In the genomic region with DNA sequence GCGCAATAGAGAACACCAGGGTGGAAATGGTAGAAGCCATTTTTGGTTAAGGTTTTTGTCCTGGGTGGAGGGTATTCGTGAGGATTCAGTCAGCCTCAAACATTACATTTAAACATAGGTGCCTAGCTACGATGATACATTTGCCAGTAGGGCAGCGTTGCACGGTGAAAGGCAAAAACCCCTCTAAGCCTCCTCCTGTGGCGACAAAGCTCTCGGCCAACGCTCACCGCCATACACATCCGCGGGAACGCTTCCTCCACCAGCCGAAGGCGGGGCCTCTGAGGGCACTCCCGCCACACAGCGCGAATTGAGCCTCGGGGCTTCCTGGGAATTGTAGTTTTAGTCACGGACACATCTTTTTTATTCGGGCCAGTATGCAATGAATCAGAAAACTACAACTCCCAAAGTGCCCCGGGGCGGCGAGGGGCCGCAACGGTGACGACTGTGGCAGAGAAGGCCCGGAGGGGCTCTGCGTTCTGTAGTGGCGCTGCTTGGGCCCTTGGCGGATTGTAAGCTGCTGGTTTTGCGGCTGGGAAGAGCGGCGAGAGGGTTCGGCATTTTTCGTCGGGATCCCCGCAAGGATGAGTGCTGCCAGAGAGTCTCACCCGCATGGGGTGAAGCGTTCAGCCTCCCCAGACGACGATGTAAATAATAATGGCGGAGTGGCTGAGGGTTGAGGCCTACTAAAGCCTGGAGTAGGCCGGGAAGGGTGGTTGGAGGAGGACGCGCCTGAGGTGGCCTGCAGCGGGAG, we compare ENCODE assay signal across 1 cellular context.
TF ChIP-seq lines count a peak whose summit lies in the region.

A gene (plus strand): TSS at position 450 of the 751 bp plus-strand sequence. CDS start 132 bp downstream, at position 582.

TF ChIP-seq in HepG2, 621 proteins besides CTCF, POLR2A, EP300 and RAD21 (continued from another document and continues in another):
- TF ChIP-seq, protein P1, sequence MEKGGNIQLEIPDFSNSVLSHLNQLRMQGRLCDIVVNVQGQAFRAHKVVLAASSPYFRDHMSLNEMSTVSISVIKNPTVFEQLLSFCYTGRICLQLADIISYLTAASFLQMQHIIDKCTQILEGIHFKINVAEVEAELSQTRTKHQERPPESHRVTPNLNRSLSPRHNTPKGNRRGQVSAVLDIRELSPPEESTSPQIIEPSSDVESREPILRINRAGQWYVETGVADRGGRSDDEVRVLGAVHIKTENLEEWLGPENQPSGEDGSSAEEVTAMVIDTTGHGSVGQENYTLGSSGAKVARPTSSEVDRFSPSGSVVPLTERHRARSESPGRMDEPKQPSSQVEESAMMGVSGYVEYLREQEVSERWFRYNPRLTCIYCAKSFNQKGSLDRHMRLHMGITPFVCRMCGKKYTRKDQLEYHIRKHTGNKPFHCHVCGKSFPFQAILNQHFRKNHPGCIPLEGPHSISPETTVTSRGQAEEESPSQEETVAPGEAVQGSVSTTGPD (CRISPR knock-in tag; IDR thresholded peaks at IDR 0.05): peak; percentile 73; the same call in 1 of the 2 replicates
- no peak for TF ChIP-seq NCOA5 (CRISPR knock-in tag; IDR thresholded peaks at IDR 0.05)
- TF ChIP-seq ZFP82 (CRISPR knock-in tag; IDR thresholded peaks at IDR 0.05; ENCODE audit: borderline replicate concordance): peak; percentile 83; the same call in 1 of the 2 replicates
- TF ChIP-seq ZNF160 (CRISPR knock-in tag; IDR thresholded peaks at IDR 0.05): peak; percentile 52; the same call in 1 of the 2 replicates
- no peak for TF ChIP-seq ZNF33A (CRISPR knock-in tag; IDR thresholded peaks at IDR 0.05; ENCODE audit: borderline replicate concordance)
- TF ChIP-seq, protein P2, sequence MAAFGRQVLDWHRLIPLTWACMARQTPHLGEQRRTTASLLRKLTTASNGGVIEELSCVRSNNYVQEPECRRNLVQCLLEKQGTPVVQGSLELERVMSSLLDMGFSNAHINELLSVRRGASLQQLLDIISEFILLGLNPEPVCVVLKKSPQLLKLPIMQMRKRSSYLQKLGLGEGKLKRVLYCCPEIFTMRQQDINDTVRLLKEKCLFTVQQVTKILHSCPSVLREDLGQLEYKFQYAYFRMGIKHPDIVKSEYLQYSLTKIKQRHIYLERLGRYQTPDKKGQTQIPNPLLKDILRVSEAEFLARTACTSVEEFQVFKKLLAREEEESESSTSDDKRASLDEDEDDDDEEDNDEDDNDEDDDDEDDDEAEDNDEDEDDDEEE (CRISPR knock-in tag; IDR thresholded peaks at IDR 0.05): no peak
- TF ChIP-seq ZNF878 (CRISPR knock-in tag; IDR thresholded peaks at IDR 0.05): no peak
- TF ChIP-seq, protein P3, sequence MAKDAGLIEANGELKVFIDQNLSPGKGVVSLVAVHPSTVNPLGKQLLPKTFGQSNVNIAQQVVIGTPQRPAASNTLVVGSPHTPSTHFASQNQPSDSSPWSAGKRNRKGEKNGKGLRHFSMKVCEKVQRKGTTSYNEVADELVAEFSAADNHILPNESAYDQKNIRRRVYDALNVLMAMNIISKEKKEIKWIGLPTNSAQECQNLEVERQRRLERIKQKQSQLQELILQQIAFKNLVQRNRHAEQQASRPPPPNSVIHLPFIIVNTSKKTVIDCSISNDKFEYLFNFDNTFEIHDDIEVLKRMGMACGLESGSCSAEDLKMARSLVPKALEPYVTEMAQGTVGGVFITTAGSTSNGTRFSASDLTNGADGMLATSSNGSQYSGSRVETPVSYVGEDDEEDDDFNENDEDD (CRISPR knock-in tag; IDR thresholded peaks at IDR 0.05; ENCODE audit: borderline replicate concordance): peak; percentile 57; the same call in 1 of the 2 replicates
- TF ChIP-seq, protein P4, sequence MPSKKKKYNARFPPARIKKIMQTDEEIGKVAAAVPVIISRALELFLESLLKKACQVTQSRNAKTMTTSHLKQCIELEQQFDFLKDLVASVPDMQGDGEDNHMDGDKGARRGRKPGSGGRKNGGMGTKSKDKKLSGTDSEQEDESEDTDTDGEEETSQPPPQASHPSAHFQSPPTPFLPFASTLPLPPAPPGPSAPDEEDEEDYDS (CRISPR knock-in tag; IDR thresholded peaks at IDR 0.05): peak; percentile 84
- TF ChIP-seq MZF1 (CRISPR knock-in tag; IDR thresholded peaks at IDR 0.05; ENCODE audit: borderline replicate concordance): no peak
- TF ChIP-seq JUNB (CRISPR knock-in tag; IDR thresholded peaks at IDR 0.05; ENCODE audit: borderline replicate concordance): 0 out of 2 replicates have a peak, but pooled peaks have one; percentile 32
- peak; percentile 70; the same call in 1 of the 2 replicates for TF ChIP-seq DMAP1 (CRISPR knock-in tag; IDR thresholded peaks at IDR 0.05)
- no peak for TF ChIP-seq RAD51 (IDR thresholded peaks at IDR 0.05; ENCODE audit: borderline replicate concordance)
- TF ChIP-seq IKZF1 (IDR thresholded peaks at IDR 0.05): no peak
- TF ChIP-seq MYC (CRISPR knock-in tag; IDR thresholded peaks at IDR 0.05; ENCODE audit: borderline replicate concordance): peak; percentile 73; the same call in 1 of the 2 replicates
- TF ChIP-seq SRSF9 (IDR thresholded peaks at IDR 0.05; ENCODE audit: borderline replicate concordance, insufficient read depth, low read depth, low read length, poor library complexity, severe bottlenecking): no peak
- peak; percentile 82 for TF ChIP-seq KMT2B (CRISPR knock-in tag; IDR thresholded peaks at IDR 0.05)
- 0 out of 2 replicates have a peak, but pooled peaks have one; percentile 45 for TF ChIP-seq HNRNPL (IDR thresholded peaks at IDR 0.05; ENCODE audit: low read depth, low read length)
- peak; percentile 91; the same call in 1 of the 2 replicates for TF ChIP-seq SNAI1 (CRISPR knock-in tag; IDR thresholded peaks at IDR 0.05; ENCODE audit: borderline replicate concordance)
- TF ChIP-seq POLR2G (IDR thresholded peaks at IDR 0.05; ENCODE audit: low read depth, low read length): peak; percentile 96
- TF ChIP-seq, protein P5, sequence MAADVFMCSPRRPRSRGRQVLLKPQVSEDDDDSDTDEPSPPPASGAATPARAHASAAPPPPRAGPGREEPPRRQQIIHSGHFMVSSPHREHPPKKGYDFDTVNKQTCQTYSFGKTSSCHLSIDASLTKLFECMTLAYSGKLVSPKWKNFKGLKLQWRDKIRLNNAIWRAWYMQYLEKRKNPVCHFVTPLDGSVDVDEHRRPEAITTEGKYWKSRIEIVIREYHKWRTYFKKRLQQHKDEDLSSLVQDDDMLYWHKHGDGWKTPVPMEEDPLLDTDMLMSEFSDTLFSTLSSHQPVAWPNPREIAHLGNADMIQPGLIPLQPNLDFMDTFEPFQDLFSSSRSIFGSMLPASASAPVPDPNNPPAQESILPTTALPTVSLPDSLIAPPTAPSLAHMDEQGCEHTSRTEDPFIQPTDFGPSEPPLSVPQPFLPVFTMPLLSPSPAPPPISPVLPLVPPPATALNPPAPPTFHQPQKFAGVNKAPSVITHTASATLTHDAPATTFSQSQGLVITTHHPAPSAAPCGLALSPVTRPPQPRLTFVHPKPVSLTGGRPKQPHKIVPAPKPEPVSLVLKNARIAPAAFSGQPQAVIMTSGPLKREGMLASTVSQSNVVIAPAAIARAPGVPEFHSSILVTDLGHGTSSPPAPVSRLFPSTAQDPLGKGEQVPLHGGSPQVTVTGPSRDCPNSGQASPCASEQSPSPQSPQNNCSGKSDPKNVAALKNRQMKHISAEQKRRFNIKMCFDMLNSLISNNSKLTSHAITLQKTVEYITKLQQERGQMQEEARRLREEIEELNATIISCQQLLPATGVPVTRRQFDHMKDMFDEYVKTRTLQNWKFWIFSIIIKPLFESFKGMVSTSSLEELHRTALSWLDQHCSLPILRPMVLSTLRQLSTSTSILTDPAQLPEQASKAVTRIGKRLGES (CRISPR knock-in tag; IDR thresholded peaks at IDR 0.05; ENCODE audit: borderline replicate concordance): peak; percentile 74
- TF ChIP-seq, protein P6, sequence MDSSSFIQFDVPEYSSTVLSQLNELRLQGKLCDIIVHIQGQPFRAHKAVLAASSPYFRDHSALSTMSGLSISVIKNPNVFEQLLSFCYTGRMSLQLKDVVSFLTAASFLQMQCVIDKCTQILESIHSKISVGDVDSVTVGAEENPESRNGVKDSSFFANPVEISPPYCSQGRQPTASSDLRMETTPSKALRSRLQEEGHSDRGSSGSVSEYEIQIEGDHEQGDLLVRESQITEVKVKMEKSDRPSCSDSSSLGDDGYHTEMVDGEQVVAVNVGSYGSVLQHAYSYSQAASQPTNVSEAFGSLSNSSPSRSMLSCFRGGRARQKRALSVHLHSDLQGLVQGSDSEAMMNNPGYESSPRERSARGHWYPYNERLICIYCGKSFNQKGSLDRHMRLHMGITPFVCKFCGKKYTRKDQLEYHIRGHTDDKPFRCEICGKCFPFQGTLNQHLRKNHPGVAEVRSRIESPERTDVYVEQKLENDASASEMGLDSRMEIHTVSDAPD (CRISPR knock-in tag; IDR thresholded peaks at IDR 0.05): peak; percentile 53; the same call in 1 of the 2 replicates
- peak; percentile 49; the same call in 1 of the 2 replicates for TF ChIP-seq ZNF724P (CRISPR knock-in tag; IDR thresholded peaks at IDR 0.05; ENCODE audit: borderline replicate concordance)
- TF ChIP-seq NFRKB (IDR thresholded peaks at IDR 0.05): peak; percentile 66; the same call in 1 of the 2 replicates
- TF ChIP-seq ZBTB42 (CRISPR knock-in tag; IDR thresholded peaks at IDR 0.05): peak; percentile 63
- no peak for TF ChIP-seq SMARCE1 (IDR thresholded peaks at IDR 0.05; ENCODE audit: borderline replicate concordance)
- peak; percentile 83 for TF ChIP-seq GATAD1 (CRISPR knock-in tag; IDR thresholded peaks at IDR 0.05)
- peak; percentile 98 for TF ChIP-seq ZNF143 (CRISPR knock-in tag; IDR thresholded peaks at IDR 0.05)
- peak; percentile 51; the same call in 1 of the 2 replicates for TF ChIP-seq MAZ (IDR thresholded peaks at IDR 0.05; ENCODE audit: borderline replicate concordance, low read depth, low read length)
- TF ChIP-seq MAZ (CRISPR knock-in tag; IDR thresholded peaks at IDR 0.05; ENCODE audit: low read depth): peak; percentile 53
- peak; percentile 50; the same call in 1 of the 2 replicates for TF ChIP-seq ZNF510 (CRISPR knock-in tag; IDR thresholded peaks at IDR 0.05; ENCODE audit: low read depth)
- TF ChIP-seq, protein P7, sequence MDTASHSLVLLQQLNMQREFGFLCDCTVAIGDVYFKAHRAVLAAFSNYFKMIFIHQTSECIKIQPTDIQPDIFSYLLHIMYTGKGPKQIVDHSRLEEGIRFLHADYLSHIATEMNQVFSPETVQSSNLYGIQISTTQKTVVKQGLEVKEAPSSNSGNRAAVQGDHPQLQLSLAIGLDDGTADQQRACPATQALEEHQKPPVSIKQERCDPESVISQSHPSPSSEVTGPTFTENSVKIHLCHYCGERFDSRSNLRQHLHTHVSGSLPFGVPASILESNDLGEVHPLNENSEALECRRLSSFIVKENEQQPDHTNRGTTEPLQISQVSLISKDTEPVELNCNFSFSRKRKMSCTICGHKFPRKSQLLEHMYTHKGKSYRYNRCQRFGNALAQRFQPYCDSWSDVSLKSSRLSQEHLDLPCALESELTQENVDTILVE (CRISPR knock-in tag; IDR thresholded peaks at IDR 0.05): peak; percentile 60; the same call in 1 of the 2 replicates
- TF ChIP-seq ZNF296 (CRISPR knock-in tag; conservative IDR thresholded peaks at IDR 0.05): peak; percentile 91
- peak; percentile 89 for TF ChIP-seq ZNF616 (CRISPR knock-in tag; IDR thresholded peaks at IDR 0.05; ENCODE audit: low read depth)
- TF ChIP-seq, protein P8, sequence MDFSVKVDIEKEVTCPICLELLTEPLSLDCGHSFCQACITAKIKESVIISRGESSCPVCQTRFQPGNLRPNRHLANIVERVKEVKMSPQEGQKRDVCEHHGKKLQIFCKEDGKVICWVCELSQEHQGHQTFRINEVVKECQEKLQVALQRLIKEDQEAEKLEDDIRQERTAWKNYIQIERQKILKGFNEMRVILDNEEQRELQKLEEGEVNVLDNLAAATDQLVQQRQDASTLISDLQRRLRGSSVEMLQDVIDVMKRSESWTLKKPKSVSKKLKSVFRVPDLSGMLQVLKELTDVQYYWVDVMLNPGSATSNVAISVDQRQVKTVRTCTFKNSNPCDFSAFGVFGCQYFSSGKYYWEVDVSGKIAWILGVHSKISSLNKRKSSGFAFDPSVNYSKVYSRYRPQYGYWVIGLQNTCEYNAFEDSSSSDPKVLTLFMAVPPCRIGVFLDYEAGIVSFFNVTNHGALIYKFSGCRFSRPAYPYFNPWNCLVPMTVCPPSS (IDR thresholded peaks at IDR 0.05): no peak
- TF ChIP-seq, protein P9, sequence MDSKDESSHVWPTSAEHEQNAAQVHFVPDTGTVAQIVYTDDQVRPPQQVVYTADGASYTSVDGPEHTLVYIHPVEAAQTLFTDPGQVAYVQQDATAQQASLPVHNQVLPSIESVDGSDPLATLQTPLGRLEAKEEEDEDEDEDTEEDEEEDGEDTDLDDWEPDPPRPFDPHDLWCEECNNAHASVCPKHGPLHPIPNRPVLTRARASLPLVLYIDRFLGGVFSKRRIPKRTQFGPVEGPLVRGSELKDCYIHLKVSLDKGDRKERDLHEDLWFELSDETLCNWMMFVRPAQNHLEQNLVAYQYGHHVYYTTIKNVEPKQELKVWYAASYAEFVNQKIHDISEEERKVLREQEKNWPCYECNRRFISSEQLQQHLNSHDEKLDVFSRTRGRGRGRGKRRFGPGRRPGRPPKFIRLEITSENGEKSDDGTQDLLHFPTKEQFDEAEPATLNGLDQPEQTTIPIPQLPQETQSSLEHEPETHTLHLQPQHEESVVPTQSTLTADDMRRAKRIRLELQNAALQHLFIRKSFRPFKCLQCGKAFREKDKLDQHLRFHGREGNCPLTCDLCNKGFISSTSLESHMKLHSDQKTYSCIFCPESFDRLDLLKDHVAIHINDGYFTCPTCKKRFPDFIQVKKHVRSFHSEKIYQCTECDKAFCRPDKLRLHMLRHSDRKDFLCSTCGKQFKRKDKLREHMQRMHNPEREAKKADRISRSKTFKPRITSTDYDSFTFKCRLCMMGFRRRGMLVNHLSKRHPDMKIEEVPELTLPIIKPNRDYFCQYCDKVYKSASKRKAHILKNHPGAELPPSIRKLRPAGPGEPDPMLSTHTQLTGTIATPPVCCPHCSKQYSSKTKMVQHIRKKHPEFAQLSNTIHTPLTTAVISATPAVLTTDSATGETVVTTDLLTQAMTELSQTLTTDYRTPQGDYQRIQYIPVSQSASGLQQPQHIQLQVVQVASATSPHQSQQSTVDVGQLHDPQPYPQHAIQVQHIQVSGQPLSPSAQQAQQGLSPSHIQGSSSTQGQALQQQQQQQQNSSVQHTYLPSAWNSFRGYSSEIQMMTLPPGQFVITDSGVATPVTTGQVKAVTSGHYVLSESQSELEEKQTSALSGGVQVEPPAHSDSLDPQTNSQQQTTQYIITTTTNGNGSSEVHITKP (CRISPR knock-in tag; IDR thresholded peaks at IDR 0.05; ENCODE audit: low read depth): peak; percentile 71; the same call in 1 of the 2 replicates
- TF ChIP-seq FIP1L1 (IDR thresholded peaks at IDR 0.05; ENCODE audit: borderline replicate concordance, insufficient read depth, low read depth, low read length): no peak
- 0 out of 2 replicates have a peak, but pooled peaks have one; percentile 36 for TF ChIP-seq ELF3 (CRISPR knock-in tag; IDR thresholded peaks at IDR 0.05)
- peak; percentile 99 for TF ChIP-seq LCORL (IDR thresholded peaks at IDR 0.05)
- peak; percentile 40; the same call in 1 of the 2 replicates for TF ChIP-seq LCORL (CRISPR knock-in tag; IDR thresholded peaks at IDR 0.05)
